In genomic region chr19:19308373-19308772, GRCh38 we compare ENCODE assay signal across 37 cellular contexts. TPM values are rescaled to one million over a fixed set of nuclear protein-coding genes. Genes with fewer than 3 reads are reported as not detected.
"Had no signal": no experiment of that assay in that cellular context is flagged by ENCODE, and none has a peak within 500 bp of the region (broad histone marks: within the 10 kb centered on the region; RNA-seq: fewer than 3 reads in every experiment).

No MANE protein-coding gene starts in this region.

- H3K27ac ChIP-seq: adrenal gland, body of pancreas, VCaP had no signal

- H3K9me3 Mint-ChIP-seq: activated B cell treated with CpG ODN at 0.5 μM for 24 hours; activated CD4-positive, alpha-beta memory T cell treated with anti-CD3 and anti-CD28 coated beads for 36 hours; activated CD4-positive, alpha-beta T cell treated with anti-CD3 and anti-CD28 coated beads, Interleukin-2, amount 10 ng/mL, durations not matched to agents 24 days and 14 days; activated CD8-positive, alpha-beta T cell treated with anti-CD3 and anti-CD28 coated beads for 36 hours; activated naive CD4-positive, alpha-beta T cell treated with anti-CD3 and anti-CD28 coated beads for 36 hours; activated naive CD4-positive, alpha-beta T cell treated with anti-CD3 and anti-CD28 coated beads, Interleukin-2, amount 50 U/mL, for 72 hours; activated naive CD8-positive, alpha-beta T cell treated with anti-CD3 and anti-CD28 coated beads for 36 hours; activated T-cell treated with anti-CD3 and anti-CD28 coated beads, Interleukin-2, amount 50 U/mL, for 4 hours; activated T-cell treated with anti-CD3 and anti-CD28 coated beads, Interleukin-2, amount 50 U/mL, for 72 hours; activated T-helper 1 cell treated with anti-CD3 and anti-CD28 coated beads, Interleukin-12 subunit alpha, Interleukin-12 subunit beta, Interleukin-2, Interleukin-4 antibody, amounts not matched to agents 30 ng/mL and 10 ng/mL and 1 ng/mL, durations not matched to agents 14 hours and 24 hours and 36 hours; activated T-helper 17 cell treated with anti-CD3 and anti-CD28 coated beads, Interleukin-2, amount 50 U/mL, for 72 hours; T-helper 1 cell treated with Interleukin-12 subunit alpha and Interleukin-12 subunit beta and Interleukin-4 antibody, amounts not matched to agents 30 μg/mL and 1 μg/mL, for 36 hours; T-helper 2 cell treated with Interferon-gamma antibody and Interleukin-4, amounts not matched to agents 5 μg/mL and 100 μg/mL, for 36 hours had no signal

- FAIRE-seq: astrocyte, TTC549 had no signal

- H3K4me3 Mint-ChIP-seq: activated B cell treated with CpG ODN at 0.5 μM for 24 hours; activated CD4-positive, alpha-beta memory T cell treated with anti-CD3 and anti-CD28 coated beads for 36 hours; activated CD4-positive, alpha-beta T cell treated with anti-CD3 and anti-CD28 coated beads, Interleukin-2, amount 10 ng/mL, durations not matched to agents 24 days and 14 days; activated CD8-positive, alpha-beta T cell treated with anti-CD3 and anti-CD28 coated beads for 36 hours; activated naive CD4-positive, alpha-beta T cell treated with anti-CD3 and anti-CD28 coated beads for 36 hours; activated naive CD8-positive, alpha-beta T cell treated with anti-CD3 and anti-CD28 coated beads for 36 hours; activated T-cell treated with anti-CD3 and anti-CD28 coated beads, Interleukin-2, amount 50 U/mL, for 4 hours; activated T-cell treated with anti-CD3 and anti-CD28 coated beads, Interleukin-2, amount 50 U/mL, for 72 hours; activated T-helper 1 cell treated with anti-CD3 and anti-CD28 coated beads, Interleukin-12 subunit alpha, Interleukin-12 subunit beta, Interleukin-2, Interleukin-4 antibody, amounts not matched to agents 30 ng/mL and 10 ng/mL and 1 ng/mL, durations not matched to agents 14 hours and 24 hours and 36 hours; activated T-helper 17 cell treated with anti-CD3 and anti-CD28 coated beads, Interleukin-2, amount 50 U/mL, for 72 hours; T-helper 1 cell treated with Interleukin-12 subunit alpha and Interleukin-12 subunit beta and Interleukin-4 antibody, amounts not matched to agents 30 μg/mL and 1 μg/mL, for 36 hours; T-helper 2 cell treated with Interferon-gamma antibody and Interleukin-4, amounts not matched to agents 5 μg/mL and 100 μg/mL, for 36 hours had no signal

- H3K27me3 Mint-ChIP-seq: activated B cell treated with CpG ODN at 0.5 μM for 24 hours; activated CD4-positive, alpha-beta memory T cell treated with anti-CD3 and anti-CD28 coated beads for 36 hours; activated CD4-positive, alpha-beta T cell treated with anti-CD3 and anti-CD28 coated beads, Interleukin-2, amount 10 ng/mL, durations not matched to agents 24 days and 14 days; activated CD8-positive, alpha-beta T cell treated with anti-CD3 and anti-CD28 coated beads for 36 hours; activated naive CD8-positive, alpha-beta T cell treated with anti-CD3 and anti-CD28 coated beads for 36 hours; activated T-helper 17 cell treated with anti-CD3 and anti-CD28 coated beads, Interleukin-2, amount 50 U/mL, for 72 hours had no signal

- H3K36me3 Mint-ChIP-seq: activated naive CD4-positive, alpha-beta T cell treated with anti-CD3 and anti-CD28 coated beads, Interleukin-2, amount 50 U/mL, for 72 hours had no signal

- H3K4me1 ChIP-seq: body of pancreas had no signal

- H3K27ac Mint-ChIP-seq: activated B cell treated with CpG ODN at 0.5 μM for 24 hours; activated CD4-positive, alpha-beta memory T cell treated with anti-CD3 and anti-CD28 coated beads for 36 hours; activated CD4-positive, alpha-beta T cell treated with anti-CD3 and anti-CD28 coated beads, Interleukin-2, amount 10 ng/mL, durations not matched to agents 24 days and 14 days; activated CD8-positive, alpha-beta T cell treated with anti-CD3 and anti-CD28 coated beads for 36 hours; activated naive CD4-positive, alpha-beta T cell treated with anti-CD3 and anti-CD28 coated beads for 36 hours; activated naive CD4-positive, alpha-beta T cell treated with anti-CD3 and anti-CD28 coated beads, Interleukin-2, amount 50 U/mL, for 72 hours; activated naive CD8-positive, alpha-beta T cell treated with anti-CD3 and anti-CD28 coated beads for 36 hours; activated T-cell treated with anti-CD3 and anti-CD28 coated beads, Interleukin-2, amount 50 U/mL, for 72 hours; activated T-helper 1 cell treated with anti-CD3 and anti-CD28 coated beads, Interleukin-12 subunit alpha, Interleukin-12 subunit beta, Interleukin-2, Interleukin-4 antibody, amounts not matched to agents 30 ng/mL and 10 ng/mL and 1 ng/mL, durations not matched to agents 14 hours and 24 hours and 36 hours; activated T-helper 17 cell treated with anti-CD3 and anti-CD28 coated beads, Interleukin-2, amount 50 U/mL, for 72 hours; T-helper 1 cell treated with Interleukin-12 subunit alpha and Interleukin-12 subunit beta and Interleukin-4 antibody, amounts not matched to agents 30 μg/mL and 1 μg/mL, for 36 hours; T-helper 2 cell treated with Interferon-gamma antibody and Interleukin-4, amounts not matched to agents 5 μg/mL and 100 μg/mL, for 36 hours had no signal

- H3K4me3 ChIP-seq: adrenal gland, body of pancreas had no signal

- DNase-seq: activated B cell treated with CpG ODN at 0.5 μM for 24 hours; activated CD4-positive, alpha-beta memory T cell treated with anti-CD3 and anti-CD28 coated beads for 36 hours; activated CD4-positive, alpha-beta T cell treated with anti-CD3 and anti-CD28 coated beads for 4 hours; activated CD4-positive, alpha-beta T cell treated with anti-CD3 and anti-CD28 coated beads, Interleukin-2, amount 10 ng/mL, durations not matched to agents 24 days and 14 days; activated CD4-positive, alpha-beta T cell treated with anti-CD3 and anti-CD28 coated beads, Interleukin-2, amount 50 U/mL, for 1 hour; activated CD4-positive, alpha-beta T cell treated with anti-CD3 and anti-CD28 coated beads, Interleukin-2, amount 50 U/mL, for 4 hours; activated CD4-positive, CD25-positive, alpha-beta regulatory T cell treated with anti-CD3 and anti-CD28 coated beads, Interleukin-2, amount 50 U/mL, for 72 hours; activated CD8-positive, alpha-beta memory T cell treated with anti-CD3 and anti-CD28 coated beads, Interleukin-2, amount 50 U/mL, for 4 hours; activated CD8-positive, alpha-beta T cell treated with anti-CD3 and anti-CD28 coated beads for 36 hours; activated effector memory CD4-positive, alpha-beta T cell treated with anti-CD3 and anti-CD28 coated beads, Interleukin-2, amount 50 U/mL, for 16 hours; activated gamma-delta T cell treated with Interleukin-2 at 50 U/mL for 16 hours; activated naive CD4-positive, alpha-beta T cell; activated naive CD4-positive, alpha-beta T cell treated with anti-CD3 and anti-CD28 coated beads for 36 hours; activated naive CD4-positive, alpha-beta T cell treated with anti-CD3 and anti-CD28 coated beads, Interleukin-2, amount 50 U/mL, for 16 hours; activated naive CD8-positive, alpha-beta T cell treated with anti-CD3 and anti-CD28 coated beads for 36 hours; activated T-cell treated with anti-CD3 and anti-CD28 coated beads for 4 hours; activated T-cell treated with anti-CD3 and anti-CD28 coated beads, Interleukin-2, amount 50 U/mL, for 1 hour; activated T-cell treated with anti-CD3 and anti-CD28 coated beads, Interleukin-2, amount 50 U/mL, for 4 hours; activated T-cell treated with anti-CD3 and anti-CD28 coated beads, Interleukin-2, amount 50 U/mL, for 72 hours; adrenal gland; amniotic stem cell; aorta; body of pancreas; central memory CD4-positive, alpha-beta T cell; T-helper 1 cell; T-helper 2 cell; T-helper 9 cell had no signal

- ATAC-seq: activated CD8-positive, alpha-beta T cell treated with anti-CD3 and anti-CD28 coated beads for 36 hours; activated naive CD4-positive, alpha-beta T cell treated with anti-CD3 and anti-CD28 coated beads, Interleukin-2, amount 50 U/mL, for 72 hours; activated T-cell treated with anti-CD3 and anti-CD28 coated beads, Interleukin-2, amount 50 U/mL, for 4 hours; activated T-cell treated with anti-CD3 and anti-CD28 coated beads, Interleukin-2, amount 50 U/mL, for 72 hours; activated T-helper 17 cell treated with anti-CD3 and anti-CD28 coated beads, Interleukin-2, amount 50 U/mL, for 72 hours; body of pancreas had no signal

- H3K9me3 ChIP-seq: adrenal gland, body of pancreas had no signal

- H3K4me1 Mint-ChIP-seq: activated B cell treated with CpG ODN at 0.5 μM for 24 hours; activated T-helper 17 cell treated with anti-CD3 and anti-CD28 coated beads, Interleukin-2, amount 50 U/mL, for 72 hours had no signal

- H3K27me3 ChIP-seq: adrenal gland, body of pancreas had no signal

RNA-seq across cellular contexts. Expression of gene TM6SF2, which starts 35.3 kb away (rescaled TPM):
- total RNA-seq: activated B cell treated with CpG ODN at 0.5 μM for 24 hours; activated CD4-positive, alpha-beta memory T cell treated with anti-CD3 and anti-CD28 coated beads for 36 hours; activated CD4-positive, alpha-beta T cell treated with anti-CD3 and anti-CD28 coated beads, Interleukin-2, amount 10 ng/mL, durations not matched to agents 24 days and 14 days; activated CD8-positive, alpha-beta memory T cell treated with anti-CD3 and anti-CD28 coated beads for 36 hours; activated CD8-positive, alpha-beta T cell treated with anti-CD3 and anti-CD28 coated beads for 36 hours; activated naive CD4-positive, alpha-beta T cell treated with anti-CD3 and anti-CD28 coated beads for 36 hours; activated naive CD4-positive, alpha-beta T cell treated with anti-CD3 and anti-CD28 coated beads, Interleukin-2, amount 50 U/mL, for 72 hours; activated naive CD8-positive, alpha-beta T cell treated with anti-CD3 and anti-CD28 coated beads for 36 hours; activated T-cell treated with anti-CD3 and anti-CD28 coated beads, Interleukin-2, amount 50 U/mL, for 4 hours; activated T-cell treated with anti-CD3 and anti-CD28 coated beads, Interleukin-2, amount 50 U/mL, for 72 hours; activated T-helper 1 cell treated with anti-CD3 and anti-CD28 coated beads, Interleukin-12 subunit alpha, Interleukin-12 subunit beta, Interleukin-2, Interleukin-4 antibody, amounts not matched to agents 30 ng/mL and 10 ng/mL and 1 ng/mL, durations not matched to agents 14 hours and 24 hours and 36 hours; activated T-helper 17 cell treated with anti-CD3 and anti-CD28 coated beads, Interleukin-2, amount 50 U/mL, for 72 hours; body of pancreas; cerebellum had no signal
